ENCODE assay signal across 8 cellular contexts in genomic region chr9:79573697-79573976, GRCh38. TPM values are rescaled to one million over a fixed set of nuclear protein-coding genes. Genes with fewer than 3 reads are reported as not detected.
A peak's percentile ranks its signal among the peaks of the same experiment; 100 is the strongest.
DNase-seq lines count a peak whose midpoint lies in the region; ATAC-seq and TF ChIP-seq lines count a peak whose summit lies in the region.

No MANE protein-coding gene starts in this region.

- H3K27me3 Mint-ChIP-seq in activated CD4-positive, alpha-beta T cell treated with anti-CD3 and anti-CD28 coated beads, Interleukin-2, amount 10 ng/mL, durations not matched to agents 24 days and 14 days = peaks cover 16% of the 10 kb centered on the region
- no peaks in the 10 kb centered on the region for H3K27me3 Mint-ChIP-seq in activated T-helper 17 cell treated with anti-CD3 and anti-CD28 coated beads, Interleukin-2, amount 50 U/mL, for 72 hours

- DNase-seq in activated CD4-positive, alpha-beta T cell treated with anti-CD3 and anti-CD28 coated beads, Interleukin-2, amount 10 ng/mL, durations not matched to agents 24 days and 14 days = no peak
- no peak for DNase-seq in activated CD4-positive, alpha-beta T cell treated with anti-CD3 and anti-CD28 coated beads, Interleukin-2, amount 50 U/mL, for 48 hours
- DNase-seq in stimulated activated CD4-positive, alpha-beta T cell treated with anti-CD3 and anti-CD28 coated beads, Interleukin-1b, Interleukin-23, amount 100 ng/mL, for 48 hours = no peak
- DNase-seq in left lobe of liver (ENCODE audit: low spot score) (no peak), omental fat pad (ENCODE audit: low spot score) (no peak)

- H3K27me3 ChIP-seq in layer of hippocampus (ENCODE audit: control insufficient read depth, insufficient read depth, low read length) = no peaks in the 10 kb centered on the region
- H3K27me3 ChIP-seq in thymus (ENCODE audit: control insufficient read depth, insufficient read depth) = no peaks in the 10 kb centered on the region

- no peak for TF ChIP-seq CTCF in omental fat pad (IDR thresholded peaks at IDR 0.05)

- peaks cover 25% of the 10 kb centered on the region for H3K36me3 Mint-ChIP-seq in activated CD4-positive, alpha-beta T cell treated with anti-CD3 and anti-CD28 coated beads, Interleukin-2, amount 10 ng/mL, durations not matched to agents 24 days and 14 days (ENCODE audit: low read depth)
- H3K36me3 Mint-ChIP-seq in activated T-helper 17 cell treated with anti-CD3 and anti-CD28 coated beads, Interleukin-2, amount 50 U/mL, for 72 hours (ENCODE audit: low read depth) = peaks cover 11% of the 10 kb centered on the region

- H3K27ac Mint-ChIP-seq in activated CD4-positive, alpha-beta T cell treated with anti-CD3 and anti-CD28 coated beads, Interleukin-2, amount 10 ng/mL, durations not matched to agents 24 days and 14 days = peak overlapping the region; percentile 72
- peak overlapping the region; percentile 95 for H3K27ac Mint-ChIP-seq in activated T-helper 17 cell treated with anti-CD3 and anti-CD28 coated beads, Interleukin-2, amount 50 U/mL, for 72 hours

- H3K9me3 Mint-ChIP-seq in activated CD4-positive, alpha-beta T cell treated with anti-CD3 and anti-CD28 coated beads, Interleukin-2, amount 10 ng/mL, durations not matched to agents 24 days and 14 days = no peaks in the 10 kb centered on the region
- H3K9me3 Mint-ChIP-seq in activated T-helper 17 cell treated with anti-CD3 and anti-CD28 coated beads, Interleukin-2, amount 50 U/mL, for 72 hours = no peaks in the 10 kb centered on the region

- H3K4me3 ChIP-seq in thymus (ENCODE audit: low read length) = peak overlapping the region; percentile 72

- WGBS in thymus = 3% methylated on average over 6 of the region's 6 CpGs

- H3K4me1 Mint-ChIP-seq in activated CD4-positive, alpha-beta T cell treated with anti-CD3 and anti-CD28 coated beads, Interleukin-2, amount 10 ng/mL, durations not matched to agents 24 days and 14 days = peaks cover 37% of the 10 kb centered on the region
- peaks cover 22% of the 10 kb centered on the region for H3K4me1 Mint-ChIP-seq in activated T-helper 17 cell treated with anti-CD3 and anti-CD28 coated beads, Interleukin-2, amount 50 U/mL, for 72 hours

- H3K36me3 ChIP-seq in thymus (ENCODE audit: control insufficient read depth, insufficient read depth) = no peaks in the 10 kb centered on the region

- H3K9me3 ChIP-seq in thymus (ENCODE audit: control insufficient read depth) = no peaks in the 10 kb centered on the region

- intact Hi-C loops in activated CD4-positive, alpha-beta T cell treated with anti-CD3 and anti-CD28 coated beads, Interleukin-2, amount 10 ng/mL, durations not matched to agents 24 days and 14 days (cut with micrococcal nuclease) = no loop called here

- H3K4me3 Mint-ChIP-seq in activated CD4-positive, alpha-beta T cell treated with anti-CD3 and anti-CD28 coated beads, Interleukin-2, amount 10 ng/mL, durations not matched to agents 24 days and 14 days = no peak overlapping the region
- H3K4me3 Mint-ChIP-seq in activated T-helper 17 cell treated with anti-CD3 and anti-CD28 coated beads, Interleukin-2, amount 50 U/mL, for 72 hours = peak overlapping the region; percentile 88

- peak overlapping the region; percentile 83 for H3K27ac ChIP-seq in layer of hippocampus (ENCODE audit: low read depth, low read length)
- H3K27ac ChIP-seq in thymus (ENCODE audit: low read depth) = peak overlapping the region; percentile 96

- peaks cover 6% of the 10 kb centered on the region for H3K4me1 ChIP-seq in thymus (ENCODE audit: control insufficient read depth, insufficient read depth, low read length)

- no peak for ATAC-seq in activated T-helper 17 cell treated with anti-CD3 and anti-CD28 coated beads, Interleukin-2, amount 50 U/mL, for 72 hours (replicated peaks)
- no peak for ATAC-seq in left lobe of liver
- no peak for ATAC-seq in omental fat pad (ENCODE audit: low FRiP score)

RNA-seq across cellular contexts. Expression of gene TLE4, which starts 1.9 kb away (rescaled TPM):
- 12.1 and 13.9 TPM in 2 replicates for total RNA-seq in activated CD4-positive, alpha-beta T cell treated with anti-CD3 and anti-CD28 coated beads, Interleukin-2, amount 10 ng/mL, durations not matched to agents 24 days and 14 days
- total RNA-seq in activated T-helper 17 cell treated with anti-CD3 and anti-CD28 coated beads, Interleukin-2, amount 50 U/mL, for 72 hours = 10 to 100 TPM; 17.4 to 19.3 TPM
- polyA plus RNA-seq in thymus = 22.6 TPM
- total RNA-seq in left lobe of liver = 3.4 TPM
- 10 to 100 TPM; 30.1 to 32.9 (median 30.7) TPM for total RNA-seq in omental fat pad
